ENCODE assay signal across 1 cellular context in genomic region chr4:3767569-3768288, GRCh38.
TF ChIP-seq lines count a peak whose summit lies in the region.

No MANE protein-coding gene starts in this region.

TF ChIP-seq in GM23338, 12 proteins besides CTCF, POLR2A, EP300 and RAD21 (continued from another document):
- no peak for TF ChIP-seq ZNF462 (CRISPR knock-in tag; IDR thresholded peaks at IDR 0.05)
